ENCODE assay signal across 8 cellular contexts in the genomic region with DNA sequence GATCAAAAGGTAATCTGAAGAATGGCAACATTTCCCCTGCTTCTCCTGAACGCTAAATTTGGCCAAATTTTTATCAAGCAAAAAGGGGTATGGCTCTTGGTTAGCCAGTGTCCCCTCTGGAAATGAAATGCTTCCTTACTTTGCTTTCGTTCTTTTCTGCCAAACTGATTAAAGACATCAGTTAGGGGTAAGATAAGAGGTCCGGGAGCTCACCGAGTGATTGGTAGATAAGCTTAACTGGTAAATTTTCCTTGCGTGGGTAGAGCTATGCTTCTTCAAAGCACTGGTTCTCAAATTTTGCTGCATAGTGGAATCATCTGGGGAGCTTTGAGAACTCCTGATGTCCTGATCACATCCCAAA.
A peak's percentile ranks its signal among the peaks of the same experiment; 100 is the strongest.
DNase-seq lines count a peak whose midpoint lies in the region; ATAC-seq and TF ChIP-seq lines count a peak whose summit lies in the region.

No MANE protein-coding gene starts in this region.

- CTCF ChIA-PET in activated CD4-positive, alpha-beta T cell treated with anti-CD3 and anti-CD28 coated beads, Interleukin-2, amount 10 ng/mL, durations not matched to agents 7 days and 5 days (lab: Charles Lee): interaction anchor here (0.6 kb wide), 1 partner anchor 47 kb away, joined by 3 read pairs; no protein-coding TSS in a partner anchor
- CTCF ChIA-PET in HEK293T (lab: Yijun Ruan, JAX): interaction anchor here (0.6 to 2.1 kb wide), 4 partner anchors 10 to 317 kb away, joined by 4 to 7 read pairs (median 4); no protein-coding TSS in a partner anchor

- no peaks in the 10 kb centered on the region for H3K36me3 Mint-ChIP-seq in activated CD4-positive, alpha-beta T cell treated with anti-CD3 and anti-CD28 coated beads, Interleukin-2, amount 10 ng/mL, durations not matched to agents 7 days and 5 days (ENCODE audit: low read depth)
- H3K36me3 Mint-ChIP-seq in activated naive CD8-positive, alpha-beta T cell treated with anti-CD3 and anti-CD28 coated beads, Interleukin-2, amount 50 U/mL, for 24 hours (ENCODE audit: low read depth): no peaks in the 10 kb centered on the region

- H3K9me3 Mint-ChIP-seq in activated CD4-positive, alpha-beta T cell treated with anti-CD3 and anti-CD28 coated beads, Interleukin-2, amount 10 ng/mL, durations not matched to agents 7 days and 5 days: no peaks in the 10 kb centered on the region
- H3K9me3 Mint-ChIP-seq in activated naive CD8-positive, alpha-beta T cell treated with anti-CD3 and anti-CD28 coated beads, Interleukin-2, amount 50 U/mL, for 24 hours: no peaks in the 10 kb centered on the region

- peak overlapping the region; percentile 76 for H3K4me3 Mint-ChIP-seq in activated CD4-positive, alpha-beta T cell treated with anti-CD3 and anti-CD28 coated beads, Interleukin-2, amount 10 ng/mL, durations not matched to agents 7 days and 5 days
- peak overlapping the region; percentile 83 for H3K4me3 Mint-ChIP-seq in activated naive CD8-positive, alpha-beta T cell treated with anti-CD3 and anti-CD28 coated beads, Interleukin-2, amount 50 U/mL, for 24 hours

- no peak for DNase-seq in activated CD4-positive, alpha-beta T cell treated with anti-CD3 and anti-CD28 coated beads, Interleukin-2, amount 10 ng/mL, durations not matched to agents 7 days and 5 days
- no peak for DNase-seq in activated CD4-positive, alpha-beta T cell treated with anti-CD3 and anti-CD28 coated beads for 1 hour
- DNase-seq in activated naive CD8-positive, alpha-beta T cell treated with anti-CD3 and anti-CD28 coated beads, Interleukin-2, amount 50 U/mL, for 24 hours: no peak
- DNase-seq in thoracic aorta (ENCODE audit: low spot score): no peak
- no peak for DNase-seq in kidney tubule cell (ENCODE audit: low spot score)
- DNase-seq in HEK293T (ENCODE audit: extremely low spot score): no peak

- no peak for TF ChIP-seq CTCF in thoracic aorta (IDR thresholded peaks at IDR 0.05)

- no peak overlapping the region for H3K27ac Mint-ChIP-seq in activated CD4-positive, alpha-beta T cell treated with anti-CD3 and anti-CD28 coated beads, Interleukin-2, amount 10 ng/mL, durations not matched to agents 7 days and 5 days
- peak overlapping the region; percentile 86 for H3K27ac Mint-ChIP-seq in activated naive CD8-positive, alpha-beta T cell treated with anti-CD3 and anti-CD28 coated beads, Interleukin-2, amount 50 U/mL, for 24 hours

- peaks cover 25% of the 10 kb centered on the region for H3K4me1 Mint-ChIP-seq in activated CD4-positive, alpha-beta T cell treated with anti-CD3 and anti-CD28 coated beads, Interleukin-2, amount 10 ng/mL, durations not matched to agents 7 days and 5 days
- H3K4me1 Mint-ChIP-seq in activated naive CD8-positive, alpha-beta T cell treated with anti-CD3 and anti-CD28 coated beads, Interleukin-2, amount 50 U/mL, for 24 hours: peaks cover 32% of the 10 kb centered on the region

- no peak for ATAC-seq in activated naive CD8-positive, alpha-beta T cell treated with anti-CD3 and anti-CD28 coated beads, Interleukin-2, amount 50 U/mL, for 24 hours
- ATAC-seq in thoracic aorta (ENCODE audit: insufficient number of reproducible peaks, low FRiP score, low read depth) (no peak), HG02588 (IDR thresholded peaks at IDR 0.05; ENCODE audit: unreplicated experiment) (no peak)

- H3K27ac ChIP-seq in layer of hippocampus (ENCODE audit: low read depth, low read length): peak overlapping the region; percentile 94
- H3K27ac ChIP-seq in thoracic aorta: peak overlapping the region; percentile 67 to 72

- H3K27me3 ChIP-seq in layer of hippocampus (ENCODE audit: control insufficient read depth, insufficient read depth, low read length) (no peaks in the 10 kb centered on the region), thoracic aorta (replicated peaks; ENCODE audit: insufficient read depth) (no peaks in the 10 kb centered on the region)

- no peaks in the 10 kb centered on the region for H3K36me3 ChIP-seq in thoracic aorta

- peaks cover 24% of the 10 kb centered on the region for H3K27me3 Mint-ChIP-seq in activated CD4-positive, alpha-beta T cell treated with anti-CD3 and anti-CD28 coated beads, Interleukin-2, amount 10 ng/mL, durations not matched to agents 7 days and 5 days
- H3K27me3 Mint-ChIP-seq in activated naive CD8-positive, alpha-beta T cell treated with anti-CD3 and anti-CD28 coated beads, Interleukin-2, amount 50 U/mL, for 24 hours: peaks cover 13% of the 10 kb centered on the region

- POLR2A ChIA-PET in activated CD4-positive, alpha-beta T cell treated with anti-CD3 and anti-CD28 coated beads, Interleukin-2, amount 10 ng/mL, durations not matched to agents 7 days and 5 days (lab: Charles Lee): no interaction called here
- POLR2A ChIA-PET in HEK293T (lab: Yijun Ruan, JAX): interaction anchor here (0.7 to 1.3 kb wide), 6 partner anchors 15 to 306 kb away, joined by 3 read pairs; no protein-coding TSS in a partner anchor

- H3K4me3 ChIP-seq in thoracic aorta: peak overlapping the region; percentile 94

- peaks cover 3 to 15% of the 10 kb centered on the region in 2 donors for H3K4me1 ChIP-seq in thoracic aorta (ENCODE audit: control insufficient read depth in 1 of 2, low read depth in 2 of 2)

- no peaks in the 10 kb centered on the region for H3K9me3 ChIP-seq in thoracic aorta

TF ChIP-seq in HEK293T, 16 proteins besides CTCF, POLR2A, EP300 and RAD21:
- TF ChIP-seq CTBP1 (IDR thresholded peaks at IDR 0.05; ENCODE audit: borderline replicate concordance) (no peak), HDGF (IDR thresholded peaks at IDR 0.05; ENCODE audit: borderline replicate concordance) (no peak), FOXK2 (IDR thresholded peaks at IDR 0.05) (no peak), ELF4 (IDR thresholded peaks at IDR 0.05) (no peak), ARNT (IDR thresholded peaks at IDR 0.05) (no peak), TARDBP (IDR thresholded peaks at IDR 0.05) (no peak), FOXA1 (IDR thresholded peaks at IDR 0.05) (no peak), LEF1 (IDR thresholded peaks at IDR 0.05; ENCODE audit: borderline replicate concordance) (no peak), BHLHE40 (IDR thresholded peaks at IDR 0.05; ENCODE audit: borderline replicate concordance) (no peak), SUZ12 (IDR thresholded peaks at IDR 0.05) (no peak), FOXM1 (IDR thresholded peaks at IDR 0.05; ENCODE audit: borderline replicate concordance) (no peak)
- TF ChIP-seq, protein P1, sequence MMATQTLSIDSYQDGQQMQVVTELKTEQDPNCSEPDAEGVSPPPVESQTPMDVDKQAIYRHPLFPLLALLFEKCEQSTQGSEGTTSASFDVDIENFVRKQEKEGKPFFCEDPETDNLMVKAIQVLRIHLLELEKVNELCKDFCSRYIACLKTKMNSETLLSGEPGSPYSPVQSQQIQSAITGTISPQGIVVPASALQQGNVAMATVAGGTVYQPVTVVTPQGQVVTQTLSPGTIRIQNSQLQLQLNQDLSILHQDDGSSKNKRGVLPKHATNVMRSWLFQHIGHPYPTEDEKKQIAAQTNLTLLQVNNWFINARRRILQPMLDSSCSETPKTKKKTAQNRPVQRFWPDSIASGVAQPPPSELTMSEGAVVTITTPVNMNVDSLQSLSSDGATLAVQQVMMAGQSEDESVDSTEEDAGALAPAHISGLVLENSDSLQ (IDR thresholded peaks at IDR 0.05): no peak
